In the genomic region with DNA sequence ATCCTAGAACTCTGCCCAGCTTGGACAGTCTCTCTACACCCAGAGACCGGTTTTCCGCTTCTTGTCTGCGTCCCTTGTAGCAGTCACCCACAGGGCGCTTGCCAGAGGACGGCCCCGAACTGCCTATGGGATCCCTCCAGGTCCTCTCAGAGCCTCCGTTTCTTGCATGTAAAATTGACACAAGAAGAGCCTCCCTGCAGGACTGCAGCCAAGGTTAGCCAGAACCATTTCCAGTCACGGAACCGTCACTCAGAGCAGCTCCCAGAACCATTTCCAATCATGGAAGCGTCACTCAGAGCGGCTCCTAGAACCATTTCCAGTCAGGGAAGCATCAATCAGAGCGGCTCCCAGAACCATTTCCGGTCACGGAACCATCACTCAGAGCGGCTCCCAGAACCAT, we compare ENCODE assay signal across 27 cellular contexts.
DNase-seq lines count a peak whose midpoint lies in the region; ATAC-seq, FAIRE-seq and TF ChIP-seq lines count a peak whose summit lies in the region.
"Had no signal": no experiment of that assay in that cellular context is flagged by ENCODE, and none has a peak within 500 bp of the region (broad histone marks: within the 10 kb centered on the region; RNA-seq: fewer than 3 reads in every experiment).

No MANE protein-coding gene starts in this region.

- H3K9me3 ChIP-seq in H1 (ENCODE audit: insufficient read depth in 2 of 2, low read depth in 1 of 2, low read length in 1 of 2) (no peaks in the 10 kb centered on the region), neuronal stem cell (replicated peaks in 1 of 2; ENCODE audit: control insufficient read depth in 2 of 2, insufficient read depth in 1 of 2, low read depth in 1 of 2, low read length in 2 of 2) (peaks cover 0 to 5% of the 10 kb centered on the region in 2 donors)
- H3K9me3 ChIP-seq: A549 had no signal

- no peak for TF ChIP-seq CTCF in H1 (IDR thresholded peaks at IDR 0.05; ENCODE audit: control extremely low read depth in 1 of 3, insufficient read depth in 1 of 3, low read depth in 1 of 3, low read length in 3 of 3)

- H2AFZ ChIP-seq in H1 (ENCODE audit: low read length) (no peak overlapping the region), neuronal stem cell (ENCODE audit: low read length) (no peak overlapping the region)
- H2AFZ ChIP-seq: GM23248 had no signal

- ATAC-seq in HG02798 (IDR thresholded peaks at IDR 0.05; ENCODE audit: poor library complexity, unreplicated experiment): no peak
- ATAC-seq: A549, PC-3, SK-N-SH treated with all-trans-retinoic acid at 6 μM for 48 hours had no signal

- H4K91ac ChIP-seq in H1 (replicated peaks; ENCODE audit: insufficient read length, low read length): peak overlapping the region; percentile 29
- H4K91ac ChIP-seq in neuronal stem cell (ENCODE audit: low read depth, low read length, poor library complexity): no peak overlapping the region

- H3K27me3 ChIP-seq in H1 (replicated peaks in 1 of 4; ENCODE audit: control insufficient read depth in 3 of 4, extremely low read depth in 1 of 4, insufficient read depth in 3 of 4, low read length in 3 of 4) (no peaks in the 10 kb centered on the region), neuronal stem cell (ENCODE audit: control insufficient read depth in 3 of 3, insufficient read depth in 3 of 3, low read depth in 1 of 3, low read length in 3 of 3) (no peaks in the 10 kb centered on the region)
- H3K27me3 ChIP-seq: BLaER1 treated with 17β-estradiol and CSF1 and Interleukin-3, amounts not matched to agents 10 nM and 100 nM had no signal

- no peak overlapping the region for H3K4me3 ChIP-seq in H1 (ENCODE audit: extremely low read depth in 1 of 4, insufficient read depth in 2 of 4, low read depth in 3 of 4, low read length in 4 of 4)
- H3K4me3 ChIP-seq in neuronal stem cell (ENCODE audit: low read length in 2 of 2): no peak overlapping the region
- H3K4me3 ChIP-seq: A549; BLaER1 treated with 17β-estradiol and CSF1 and Interleukin-3, amounts not matched to agents 10 nM and 100 nM; GM23248 had no signal

- peaks cover 0 to 53% of the 10 kb centered on the region in 2 experiments; a peak in 2 of 4 replicates for H3K79me2 ChIP-seq in H1 (ENCODE audit: control insufficient read depth in 1 of 2, insufficient read depth in 2 of 2, low read length in 2 of 2)

- no peak for TF ChIP-seq RAD21 in H1 (IDR thresholded peaks at IDR 0.05 in 1 of 2, conservative IDR thresholded peaks at IDR 0.05 in 1 of 2; ENCODE audit: low read depth in 2 of 2, low read length in 2 of 2)

- H3K23me2 ChIP-seq in H1 (ENCODE audit: low read depth, low read length): no peaks in the 10 kb centered on the region

- no peak for TF ChIP-seq EP300 in H1 (IDR thresholded peaks at IDR 0.05; ENCODE audit: borderline replicate concordance in 1 of 2, low read depth in 2 of 2, low read length in 2 of 2)

- peak overlapping the region; percentile 64 for H3K27ac ChIP-seq in angular gyrus (ENCODE audit: low read depth, low read length)
- no peak overlapping the region for H3K27ac ChIP-seq in H1 (ENCODE audit: low read depth, low read length)
- H3K27ac ChIP-seq in neuronal stem cell (replicated peaks; ENCODE audit: low read length): no peak overlapping the region
- H3K27ac ChIP-seq in substantia nigra (ENCODE audit: low read depth, low read length, poor library complexity, severe bottlenecking): peak overlapping the region; percentile 99
- H3K27ac ChIP-seq: A549; BLaER1 treated with 17β-estradiol and CSF1 and Interleukin-3, amounts not matched to agents 10 nM and 100 nM; GM23248; HL-60; KMS-11 had no signal

- no peak overlapping the region for H3K14ac ChIP-seq in H1 (ENCODE audit: insufficient read length)
- H3K14ac ChIP-seq in neuronal stem cell (ENCODE audit: low read length): no peak overlapping the region

- H3K9ac ChIP-seq in H1 (replicated peaks in 1 of 4; ENCODE audit: extremely low read depth in 1 of 4, low read depth in 3 of 4, low read length in 3 of 4) (no peak overlapping the region), neuronal stem cell (ENCODE audit: low read depth, low read length, poor library complexity) (no peak overlapping the region)
- H3K9ac ChIP-seq: BLaER1 treated with 17β-estradiol and CSF1 and Interleukin-3, amounts not matched to agents 10 nM and 100 nM; GM23248; KMS-11 had no signal

- H3K4me2 ChIP-seq in H1 (ENCODE audit: insufficient read depth in 1 of 2, low read depth in 2 of 2, low read length in 2 of 2) (no peak overlapping the region), neuronal stem cell (ENCODE audit: insufficient read depth, low read length, poor library complexity, severe bottlenecking) (no peak overlapping the region)
- H3K4me2 ChIP-seq: A549; BLaER1 treated with 17β-estradiol and CSF1 and Interleukin-3, amounts not matched to agents 10 nM and 100 nM; KMS-11 had no signal

- peaks cover 0 to 2% of the 10 kb centered on the region in 2 experiments for H4K20me1 ChIP-seq in H1 (replicated peaks in 1 of 2; ENCODE audit: control insufficient read depth in 1 of 2, insufficient read depth in 2 of 2, low read length in 2 of 2)

- H2BK15ac ChIP-seq in H1 (ENCODE audit: low read length) (no peak overlapping the region), neuronal stem cell (ENCODE audit: low read length) (no peak overlapping the region)

- H3K4me1 ChIP-seq in H1 (replicated peaks in 1 of 4; ENCODE audit: control insufficient read depth in 3 of 4, insufficient read depth in 4 of 4, low read length in 3 of 4): peaks cover 0 to 7% (median 4%) of the 10 kb centered on the region in 4 experiments; a peak in 3 of 7 replicates
- peaks cover 2 to 22% of the 10 kb centered on the region in 2 donors for H3K4me1 ChIP-seq in neuronal stem cell (ENCODE audit: control insufficient read depth in 2 of 2, insufficient read depth in 1 of 2, low read depth in 1 of 2, low read length in 2 of 2)

- no peak overlapping the region for H3K56ac ChIP-seq in H1 (replicated peaks; ENCODE audit: insufficient read length, low read depth, low read length)

- no peak overlapping the region for H2BK12ac ChIP-seq in H1 (ENCODE audit: low read depth, low read length)
- H2BK12ac ChIP-seq in neuronal stem cell (ENCODE audit: low read length): no peak overlapping the region

- no peak overlapping the region for H4K5ac ChIP-seq in H1 (ENCODE audit: insufficient read length, low read depth, low read length)

- H4K8ac ChIP-seq in H1 (ENCODE audit: extremely low read depth, insufficient read depth, low read length) (no peak overlapping the region), neuronal stem cell (ENCODE audit: low read depth, low read length) (no peak overlapping the region)

- CTCF ChIA-PET in H1 (lab: Charles Lee; ENCODE audit: partially characterized antibody): interaction anchor here (1.3 kb wide), 1 partner anchor 43 kb away, joined by 3 read pairs; no protein-coding TSS in a partner anchor

- POLR2A ChIA-PET in H1 (lab: Charles Lee; ENCODE audit: partially characterized antibody): no interaction called here

- DNase-seq in H1 (ENCODE audit: low read depth in 1 of 2, low spot score in 2 of 2): no peak
- no peak for DNase-seq in neuronal stem cell (ENCODE audit: low spot score)
- DNase-seq in substantia nigra (lab: John Stamatoyannopoulos, UW): no peak
- DNase-seq in NCI-H1694 treated with DMSO at 0.1 percent for 48 hours (lab: John Stamatoyannopoulos, UW): no peak
- DNase-seq in NK-92 treated with Interleukin-12 subunit alpha and Interleukin-12 subunit beta, amount 100 ng/mL, for 24 hours (lab: John Stamatoyannopoulos, UW): no peak
- DNase-seq in NCI-H510A treated with DMSO at 0.1 percent for 48 hours (lab: John Stamatoyannopoulos, UW): no peak
- DNase-seq: AML-193; CD4-positive, alpha-beta T cell; DMS53; GM23248; H9; MM.1S; NCI-H1417; NCI-H187; NCI-H2081 treated with DMSO at 0.1 percent for 48 hours; NCI-H2171; NCI-H345; NCI-H524 treated with DMSO at 0.1 percent for 48 hours; NCI-H774; PC-3 had no signal

- H3K79me1 ChIP-seq in H1 (ENCODE audit: low read depth, low read length) (peaks cover 6% of the 10 kb centered on the region), neuronal stem cell (ENCODE audit: low read depth, low read length) (peaks cover 10% of the 10 kb centered on the region)

- no peak overlapping the region for H3K23ac ChIP-seq in H1 (ENCODE audit: insufficient read length)
- no peak overlapping the region for H3K23ac ChIP-seq in neuronal stem cell (ENCODE audit: low read depth, low read length, poor library complexity)

- H3K36me3 ChIP-seq in H1 (ENCODE audit: control insufficient read depth in 2 of 4, insufficient read depth in 4 of 4, low read length in 3 of 4): no peaks in the 10 kb centered on the region
- no peaks in the 10 kb centered on the region for H3K36me3 ChIP-seq in neuronal stem cell (replicated peaks in 1 of 2; ENCODE audit: control insufficient read depth in 2 of 2, insufficient read depth in 2 of 2, low read length in 2 of 2)

- no peak overlapping the region for H2BK20ac ChIP-seq in H1 (ENCODE audit: low read length)

- H2AK5ac ChIP-seq in H1 (ENCODE audit: low read depth, low read length) (no peak overlapping the region), neuronal stem cell (ENCODE audit: low read depth, low read length) (peak overlapping the region; percentile 13)

- H2BK5ac ChIP-seq in H1 (ENCODE audit: low read depth, low read length) (no peak overlapping the region), neuronal stem cell (ENCODE audit: low read length) (no peak overlapping the region)

- FAIRE-seq in H1 (lab: Jason Lieb, UNC): no peak
- FAIRE-seq: A549 had no signal

- H2BK120ac ChIP-seq in H1 (replicated peaks; ENCODE audit: low read depth, low read length) (no peak overlapping the region), neuronal stem cell (ENCODE audit: low read depth, low read length) (no peak overlapping the region)

- TF ChIP-seq POLR2A in H1 (IDR thresholded peaks at IDR 0.05; ENCODE audit: control extremely low read depth in 1 of 2, low read depth in 2 of 2, low read length in 2 of 2): no peak

- 85% methylated on average over 15 of the region's 15 CpGs; no CpG with 5 or more reads in 1 of the 2 experiments for WGBS in H1 (ENCODE audit: extremely low coverage in 1 of 2, insufficient coverage in 1 of 2, insufficient read length in 1 of 2, insufficient replicate concordance in 2 of 2, low coverage in 1 of 2, low lambda C conversion rate in 2 of 2, missing lambda C conversion rate in 1 of 2), 2 experiments
- WGBS in neuronal stem cell (ENCODE audit: extremely low coverage in 2 of 2, insufficient read length in 2 of 2, insufficient replicate concordance in 1 of 2), 2 donors: no CpG with 5 or more reads among the region's 15 CpGs

- H3K4ac ChIP-seq in H1 (replicated peaks; ENCODE audit: insufficient read length, low read depth, low read length) (no peak overlapping the region), neuronal stem cell (ENCODE audit: low read length) (no peak overlapping the region)

- no peak overlapping the region for H3K18ac ChIP-seq in H1 (ENCODE audit: extremely low read depth, low read length)
- peak overlapping the region; percentile 27 for H3K18ac ChIP-seq in neuronal stem cell (ENCODE audit: low read length)

TF ChIP-seq in H1, 55 proteins besides CTCF, POLR2A, EP300 and RAD21:
- TF ChIP-seq RBBP5 (IDR thresholded peaks at IDR 0.05; ENCODE audit: borderline replicate concordance, low read depth, low read length): no peak
- no peak for TF ChIP-seq KDM1A (IDR thresholded peaks at IDR 0.05; ENCODE audit: borderline replicate concordance, low read length)
- TF ChIP-seq BCL11A (IDR thresholded peaks at IDR 0.05; ENCODE audit: low read depth in 2 of 2, low read length in 2 of 2): no peak
TF ChIP-seq in H1: peak in this region for 0.

Comparison
In these comparisons a context has a peak if more than half of its experiments do, and no peak if none do; other contexts are left out.
1. H3K27ac ChIP-seq: peak in angular gyrus (single experiment) and substantia nigra (single experiment); none in H1 (single experiment) and neuronal stem cell (single experiment).